ENCODE assay signal across 1 cellular context in the genomic region with DNA sequence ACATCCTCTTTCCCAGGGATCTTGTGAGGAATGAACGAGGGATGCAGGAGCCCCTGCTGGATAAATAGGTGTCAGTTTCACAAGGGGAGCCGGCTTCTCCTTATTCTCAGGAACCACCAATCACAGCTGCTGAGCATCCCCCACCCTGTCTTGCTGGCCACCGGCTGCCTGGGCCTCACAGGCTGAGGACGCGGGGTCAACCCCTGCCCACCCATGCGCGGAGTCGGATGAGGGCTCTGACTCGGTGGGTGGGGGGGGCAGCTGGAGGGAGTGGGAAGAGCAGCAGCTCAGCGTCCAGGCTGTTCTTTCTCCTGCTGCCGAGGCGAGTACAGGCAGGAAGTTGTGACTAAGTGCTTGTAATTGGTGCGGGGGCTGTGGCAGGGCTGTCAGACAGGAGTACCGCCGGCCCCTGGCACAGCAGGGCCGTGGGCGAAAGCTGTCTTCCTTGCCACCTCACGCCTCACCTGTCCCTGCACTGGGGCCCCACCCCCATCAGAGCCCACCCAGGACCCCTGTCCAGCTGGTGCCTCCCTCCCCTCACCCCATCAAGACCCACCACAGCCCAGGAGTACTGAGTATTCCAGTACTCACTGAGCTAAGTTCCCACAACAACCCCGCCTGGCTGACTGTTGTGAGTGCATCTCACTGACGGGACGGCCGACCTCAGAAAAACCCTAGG.
TF ChIP-seq lines count a peak whose summit lies in the region.

No MANE protein-coding gene starts in this region.

TF ChIP-seq in H1, 55 proteins besides CTCF, POLR2A, EP300 and RAD21:
- no peak for TF ChIP-seq SIRT6 (IDR thresholded peaks at IDR 0.05; ENCODE audit: low read length)
- peak; percentile 65; the same call in 1 of the 2 replicates for TF ChIP-seq TBP (IDR thresholded peaks at IDR 0.05; ENCODE audit: low read depth, low read length)
- no peak for TF ChIP-seq CHD2 (IDR thresholded peaks at IDR 0.05; ENCODE audit: low read length)
- no peak for TF ChIP-seq USF2 (IDR thresholded peaks at IDR 0.05; ENCODE audit: low read length)
- peak; percentile 69 for TF ChIP-seq TAF1 (IDR thresholded peaks at IDR 0.05; ENCODE audit: low read depth, low read length)
- TF ChIP-seq SUZ12 (IDR thresholded peaks at IDR 0.05; ENCODE audit: low read length), result no peak
- TF ChIP-seq NANOG (IDR thresholded peaks at IDR 0.05; ENCODE audit: insufficient read depth, low read depth, low read length, poor library complexity, severe bottlenecking), result no peak
- no peak for TF ChIP-seq CBX8 (IDR thresholded peaks at IDR 0.05; ENCODE audit: borderline replicate concordance, low read depth, low read length)
- no peak for TF ChIP-seq JUN (IDR thresholded peaks at IDR 0.05; ENCODE audit: low read depth, low read length)
